ENCODE assay signal across 16 cellular contexts in genomic region chr21:28712396-28712795, GRCh38.
DNase-seq lines count a peak whose midpoint lies in the region; ATAC-seq and TF ChIP-seq lines count a peak whose summit lies in the region.
"Had no signal": no experiment of that assay in that cellular context is flagged by ENCODE, and none has a peak within 500 bp of the region (broad histone marks: within the 10 kb centered on the region; RNA-seq: fewer than 3 reads in every experiment).

No MANE protein-coding gene starts in this region.

- no peak overlapping the region for H4K5ac ChIP-seq in IMR-90 (ENCODE audit: low read depth, low read length)

- DNase-seq in AG10803 (ENCODE audit: low read depth), result peak; percentile 34
- DNase-seq in IMR-90, result no peak
- peak; percentile 45 for DNase-seq in fibroblast of mammary gland (ENCODE audit: low read depth)
- no peak for DNase-seq in stimulated activated CD4-positive, alpha-beta T cell treated with anti-CD3 and anti-CD28 coated beads, Interleukin-2, amount 100 ng/mL, for 24 hours
- DNase-seq in Karpas-422, result no peak
- no peak for DNase-seq in NCI-H1436 treated with DMSO at 0.1 percent for 48 hours (lab: John Stamatoyannopoulos, UW)
- DNase-seq: ACHN; Caco-2; CD8-positive, alpha-beta memory T cell; DMS53; HCEC 1CT; Kasumi-1 had no signal

- TF ChIP-seq CTCF in AG10803 (conservative IDR thresholded peaks at IDR 0.05; ENCODE audit: low read length) (no peak), IMR-90 (conservative IDR thresholded peaks at IDR 0.05; ENCODE audit: low read depth, low read length) (no peak), fibroblast of mammary gland (conservative IDR thresholded peaks at IDR 0.05; ENCODE audit: control insufficient read depth, insufficient read depth, low read depth, low read length) (no peak)

- H3K18ac ChIP-seq in IMR-90 (ENCODE audit: low read depth, low read length), result peak overlapping the region; percentile 41; the same call in 1 of the 2 replicates

- no peak for TF ChIP-seq POLR2A in IMR-90 (IDR thresholded peaks at IDR 0.05; ENCODE audit: low read depth, low read length)

- H3K56ac ChIP-seq in IMR-90 (ENCODE audit: extremely low read depth, insufficient read depth, low read length), result no peak overlapping the region

- intact Hi-C loops in IMR-90 (cut with micrococcal nuclease), result no loop called here

- H3K4ac ChIP-seq in IMR-90 (ENCODE audit: low read depth, low read length), result no peak overlapping the region

- H2BK5ac ChIP-seq in IMR-90 (ENCODE audit: low read depth, low read length, poor library complexity, severe bottlenecking), result no peak overlapping the region

- no peak overlapping the region for H3K4me3 ChIP-seq in AG10803 (ENCODE audit: low read length)
- no peak overlapping the region for H3K4me3 ChIP-seq in IMR-90 (ENCODE audit: insufficient read depth, low read depth, low read length)
- H3K4me3 ChIP-seq in fibroblast of mammary gland (ENCODE audit: control insufficient read depth, low read depth, low read length), result no peak overlapping the region
- no peak overlapping the region for H3K4me3 ChIP-seq in Karpas-422 (ENCODE audit: low read length)
- H3K4me3 ChIP-seq: GM12878, K562 had no signal

- H3K27me3 ChIP-seq in IMR-90 (ENCODE audit: control insufficient read depth, insufficient read depth, low read length) (no peaks in the 10 kb centered on the region), Karpas-422 (ENCODE audit: low read length) (no peaks in the 10 kb centered on the region)

- H4K20me1 ChIP-seq in IMR-90 (ENCODE audit: insufficient read depth, low read length) (no peaks in the 10 kb centered on the region), Karpas-422 (ENCODE audit: insufficient read depth, low read depth, low read length) (no peaks in the 10 kb centered on the region)

- H3K27ac ChIP-seq in IMR-90 (ENCODE audit: insufficient read depth, low read length) (no peak overlapping the region), Karpas-422 (ENCODE audit: low read length) (no peak overlapping the region)
- H3K27ac ChIP-seq: HL-60 had no signal

- no TSS peak for BruUV-seq in IMR-90 (replicated peaks; lab: Mats Ljungman, UMichigan)

- dilution Hi-C loops in IMR-90 (cut with HindIII; ENCODE audit: low sequenced_read_pairs, unreplicated experiment), result no loop called here

- H3K9me3 ChIP-seq in IMR-90 (ENCODE audit: control insufficient read depth, insufficient read depth, low read length), result peaks cover 2% of the 10 kb centered on the region; the same call in 1 of the 2 replicates
- H3K9me3 ChIP-seq in Karpas-422 (ENCODE audit: low read length), result no peaks in the 10 kb centered on the region
- H3K9me3 ChIP-seq: Caco-2 had no signal

- H3K23ac ChIP-seq in IMR-90 (ENCODE audit: low read depth, low read length), result no peak overlapping the region

- ATAC-seq in IMR-90 (ENCODE audit: low read depth) (no peak), GM18909 (IDR thresholded peaks at IDR 0.05; ENCODE audit: poor library complexity, unreplicated experiment) (no peak)
- ATAC-seq: GM12878, K562 had no signal

- peak overlapping the region in 1 of 2 experiments; percentile 35; a peak in 1 of 4 replicates for H4K8ac ChIP-seq in IMR-90 (ENCODE audit: low read depth in 2 of 2, low read length in 2 of 2)

- no peak for TF ChIP-seq RAD21 in IMR-90 (IDR thresholded peaks at IDR 0.05; ENCODE audit: low read length)

- no peaks in the 10 kb centered on the region for H3K79me1 ChIP-seq in IMR-90 (ENCODE audit: low read depth in 1 of 2, low read length in 2 of 2)

- no peak overlapping the region for H3K14ac ChIP-seq in IMR-90 (replicated peaks; ENCODE audit: low read depth, low read length)

- no peak overlapping the region for H2AK9ac ChIP-seq in IMR-90 (replicated peaks; ENCODE audit: low read depth, low read length, poor library complexity)

- POLR2A ChIA-PET in IMR-90 (lab: Charles Lee; ENCODE audit: unreplicated experiment), result no interaction called here

- H3K4me2 ChIP-seq in IMR-90 (ENCODE audit: low read depth, low read length) (no peak overlapping the region), Karpas-422 (ENCODE audit: low read depth, low read length, poor library complexity, severe bottlenecking) (no peak overlapping the region)

- H3K4me1 ChIP-seq in IMR-90 (ENCODE audit: control insufficient read depth, insufficient read depth, low read length) (peaks cover 5% of the 10 kb centered on the region; the same call in 1 of the 2 replicates), Karpas-422 (ENCODE audit: low read length) (no peaks in the 10 kb centered on the region)
- H3K4me1 ChIP-seq: Caco-2 had no signal

- in situ Hi-C loops in IMR-90 (cut with MboI; ENCODE audit: low sequenced_read_pairs), result no loop called here

- H3K9me1 ChIP-seq in IMR-90 (ENCODE audit: insufficient read depth, low read length), result no peaks in the 10 kb centered on the region

- CTCF ChIA-PET in IMR-90 (lab: Yijun Ruan, JAX), result interaction anchor here (0.6 kb wide), 1 partner anchor 17 kb away, joined by 3 read pairs; no protein-coding TSS in a partner anchor

- H2AK5ac ChIP-seq in IMR-90 (ENCODE audit: low read depth, low read length), result no peak overlapping the region

- H2BK20ac ChIP-seq in IMR-90 (ENCODE audit: low read depth, low read length), result peak overlapping the region; percentile 0; the same call in 1 of the 2 replicates

- H3K36me3 ChIP-seq in IMR-90 (ENCODE audit: control insufficient read depth, insufficient read depth, low read length), result no peaks in the 10 kb centered on the region
- H3K36me3 ChIP-seq in Karpas-422 (ENCODE audit: insufficient read depth, low read length), result no peaks in the 10 kb centered on the region

- H2BK15ac ChIP-seq in IMR-90 (ENCODE audit: low read depth, low read length), result no peak overlapping the region

- no peaks in the 10 kb centered on the region for H3K9me2 ChIP-seq in Karpas-422 (replicated peaks; ENCODE audit: insufficient read depth, low read length)

- H4K91ac ChIP-seq in IMR-90 (ENCODE audit: insufficient read depth, low read depth, low read length), result no peak overlapping the region

- no peak overlapping the region for H2AFZ ChIP-seq in IMR-90 (replicated peaks; ENCODE audit: low read length, poor library complexity)
- H2AFZ ChIP-seq in Karpas-422 (ENCODE audit: low read length), result no peak overlapping the region

- no peak overlapping the region for H3K9ac ChIP-seq in IMR-90 (ENCODE audit: low read depth, low read length)
- no peak overlapping the region for H3K9ac ChIP-seq in Karpas-422 (ENCODE audit: low read length)

- no peaks in the 10 kb centered on the region for H3K79me2 ChIP-seq in Karpas-422 (ENCODE audit: low read length)

- H2BK120ac ChIP-seq in IMR-90 (ENCODE audit: low read depth, low read length), result peak overlapping the region; percentile 19; the same call in 1 of the 2 replicates

TF ChIP-seq in IMR-90, 13 proteins besides CTCF, POLR2A, EP300 and RAD21:
- no peak for TF ChIP-seq MAFK (IDR thresholded peaks at IDR 0.05; ENCODE audit: low read depth, low read length)
- no peak for TF ChIP-seq FOS (IDR thresholded peaks at IDR 0.05; ENCODE audit: low read depth, low read length)
- no peak for TF ChIP-seq BHLHE40 (IDR thresholded peaks at IDR 0.05; ENCODE audit: low read depth, low read length)
- TF ChIP-seq NFE2L2 (IDR thresholded peaks at IDR 0.05; ENCODE audit: low read depth, low read length), result no peak
- TF ChIP-seq RFX5 (IDR thresholded peaks at IDR 0.05; ENCODE audit: low read depth, low read length), result no peak
- TF ChIP-seq, protein P1, sequence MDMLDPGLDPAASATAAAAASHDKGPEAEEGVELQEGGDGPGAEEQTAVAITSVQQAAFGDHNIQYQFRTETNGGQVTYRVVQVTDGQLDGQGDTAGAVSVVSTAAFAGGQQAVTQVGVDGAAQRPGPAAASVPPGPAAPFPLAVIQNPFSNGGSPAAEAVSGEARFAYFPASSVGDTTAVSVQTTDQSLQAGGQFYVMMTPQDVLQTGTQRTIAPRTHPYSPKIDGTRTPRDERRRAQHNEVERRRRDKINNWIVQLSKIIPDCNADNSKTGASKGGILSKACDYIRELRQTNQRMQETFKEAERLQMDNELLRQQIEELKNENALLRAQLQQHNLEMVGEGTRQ (IDR thresholded peaks at IDR 0.05; ENCODE audit: low read depth, low read length), result no peak
- no peak for TF ChIP-seq MAZ (IDR thresholded peaks at IDR 0.05; ENCODE audit: borderline replicate concordance, low read depth, low read length)
- TF ChIP-seq MXI1 (IDR thresholded peaks at IDR 0.05; ENCODE audit: borderline replicate concordance, low read depth, low read length), result no peak
- TF ChIP-seq RCOR1 (IDR thresholded peaks at IDR 0.05; ENCODE audit: insufficient replicate concordance, low read length), result no peak
- TF ChIP-seq, protein P2, sequence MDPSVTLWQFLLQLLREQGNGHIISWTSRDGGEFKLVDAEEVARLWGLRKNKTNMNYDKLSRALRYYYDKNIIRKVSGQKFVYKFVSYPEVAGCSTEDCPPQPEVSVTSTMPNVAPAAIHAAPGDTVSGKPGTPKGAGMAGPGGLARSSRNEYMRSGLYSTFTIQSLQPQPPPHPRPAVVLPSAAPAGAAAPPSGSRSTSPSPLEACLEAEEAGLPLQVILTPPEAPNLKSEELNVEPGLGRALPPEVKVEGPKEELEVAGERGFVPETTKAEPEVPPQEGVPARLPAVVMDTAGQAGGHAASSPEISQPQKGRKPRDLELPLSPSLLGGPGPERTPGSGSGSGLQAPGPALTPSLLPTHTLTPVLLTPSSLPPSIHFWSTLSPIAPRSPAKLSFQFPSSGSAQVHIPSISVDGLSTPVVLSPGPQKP (IDR thresholded peaks at IDR 0.05; ENCODE audit: borderline replicate concordance, low read depth, low read length), result no peak
- TF ChIP-seq CHD1 (IDR thresholded peaks at IDR 0.05; ENCODE audit: low read depth, low read length), result no peak
- no peak for TF ChIP-seq SMC3 (IDR thresholded peaks at IDR 0.05; ENCODE audit: low read depth, low read length)

Comparison
In these comparisons a context has a peak if more than half of its experiments do, and no peak if none do; other contexts are left out.
1. DNase-seq: peak in AG10803 (single experiment) and fibroblast of mammary gland (single experiment); none in IMR-90 (single experiment), stimulated activated CD4-positive, alpha-beta T cell treated with anti-CD3 and anti-CD28 coated beads, Interleukin-2, amount 100 ng/mL, for 24 hours (0 of 2), Karpas-422 (single experiment) and NCI-H1436 treated with DMSO at 0.1 percent for 48 hours (single experiment).